ENCODE assay signal across 26 cellular contexts in the genomic region with DNA sequence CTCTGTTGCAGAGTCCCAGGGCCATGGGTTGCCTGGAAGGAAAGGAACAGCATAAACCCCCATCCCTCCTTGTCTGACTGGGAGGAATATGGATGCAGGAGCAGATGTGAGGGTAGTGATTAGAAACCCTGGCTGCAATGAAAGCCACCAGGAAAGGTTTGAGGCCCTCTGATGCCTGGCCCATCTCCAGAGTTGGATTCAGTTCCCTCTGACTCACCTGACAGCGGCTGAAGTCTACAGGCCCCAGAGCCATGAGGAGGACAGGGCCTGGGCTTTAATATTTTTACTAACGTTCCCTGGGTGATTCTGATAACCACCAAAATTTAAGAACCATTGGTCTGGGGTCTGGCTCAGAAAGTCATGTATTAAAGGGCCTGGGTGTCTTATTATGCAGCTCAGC.
"Had no signal": no experiment of that assay in that cellular context is flagged by ENCODE, and none has a peak within 500 bp of the region (broad histone marks: within the 10 kb centered on the region; RNA-seq: fewer than 3 reads in every experiment).

No MANE protein-coding gene starts in this region.

- H2AFZ ChIP-seq: parathyroid adenoma had no signal

- H3K36me3 ChIP-seq: gastrocnemius medialis, right lobe of liver, transverse colon, vagina had no signal

- H3K27me3 ChIP-seq: gastrocnemius medialis, right lobe of liver, transverse colon, vagina had no signal

- H3K27me3 Mint-ChIP-seq: effector memory CD8-positive, alpha-beta T cell; naive B cell had no signal

- H3K4me3 ChIP-seq: coronary artery, gastrocnemius medialis, lung, mucosa of descending colon, right lobe of liver, transverse colon, vagina had no signal

- H3K4me3 Mint-ChIP-seq: effector memory CD8-positive, alpha-beta T cell; mesothelial cell of epicardium; naive B cell; natural killer cell treated with Interleukin-12 subunit alpha and Interleukin-12 subunit beta and Interleukin-15 and Interleukin-18, amount 100 ng/mL, for 72 hours; neural crest cell; stimulated activated naive B cell treated with anti-CD40 and anti-IgM and Interleukin-4, amounts not matched to agents 10 μg/mL and 1 μg/mL and 100 μg/mL, for 72 hours; stimulated activated naive CD8-positive, alpha-beta T cell treated with anti-CD3 and anti-CD28 coated beads, Interleukin-15, Interleukin-2, amounts not matched to agents 100 ng/mL and 50 ng/mL, for 24 hours had no signal

- DNase-seq: dermis blood vessel endothelial cell; effector memory CD8-positive, alpha-beta T cell; erythroblast; foreskin fibroblast; gastrocnemius medialis; head of caudate nucleus; kidney; mesenchymal stem cell; mucosa of descending colon; naive B cell; right lobe of liver; small intestine; stimulated activated CD4-positive, alpha-beta T cell treated with anti-CD3 and anti-CD28 coated beads, Interleukin-15, amount 100 ng/mL, for 24 hours; stimulated activated CD4-positive, alpha-beta T cell treated with anti-CD3 and anti-CD28 coated beads, Interleukin-2, amount 100 ng/mL, for 48 hours; stimulated activated naive B cell treated with anti-CD40 and anti-IgM and Interleukin-4, amounts not matched to agents 10 μg/mL and 1 μg/mL and 100 μg/mL, for 72 hours; transverse colon had no signal

- ATAC-seq: effector memory CD8-positive, alpha-beta T cell; gastrocnemius medialis; left lobe of liver; mucosa of descending colon; right lobe of liver; stimulated activated naive B cell treated with anti-CD40 and anti-IgM and Interleukin-4, amounts not matched to agents 10 μg/mL and 1 μg/mL and 100 μg/mL, for 72 hours had no signal

- H3K27ac ChIP-seq: coronary artery, gastrocnemius medialis, parathyroid adenoma, right lobe of liver, transverse colon, vagina had no signal

- H3K4me1 ChIP-seq: parathyroid adenoma, right lobe of liver, transverse colon, vagina had no signal

- H3K9ac ChIP-seq: parathyroid adenoma had no signal

- H3K27ac Mint-ChIP-seq: effector memory CD8-positive, alpha-beta T cell; mesothelial cell of epicardium; naive B cell; natural killer cell treated with Interleukin-12 subunit alpha and Interleukin-12 subunit beta and Interleukin-15 and Interleukin-18, amount 100 ng/mL, for 72 hours; progenitor cell of endocrine pancreas; stimulated activated naive B cell treated with anti-CD40 and anti-IgM and Interleukin-4, amounts not matched to agents 10 μg/mL and 1 μg/mL and 100 μg/mL, for 72 hours; stimulated activated naive CD8-positive, alpha-beta T cell treated with anti-CD3 and anti-CD28 coated beads, Interleukin-15, Interleukin-2, amounts not matched to agents 100 ng/mL and 50 ng/mL, for 24 hours had no signal

- H3K79me2 ChIP-seq: parathyroid adenoma had no signal

- H3K9me3 ChIP-seq: gastrocnemius medialis, mucosa of descending colon, right lobe of liver, transverse colon, vagina had no signal

- H3K36me3 Mint-ChIP-seq: naive B cell; natural killer cell treated with Interleukin-12 subunit alpha and Interleukin-12 subunit beta and Interleukin-15 and Interleukin-18, amount 100 ng/mL, for 72 hours; stimulated activated naive B cell treated with anti-CD40 and anti-IgM and Interleukin-4, amounts not matched to agents 10 μg/mL and 1 μg/mL and 100 μg/mL, for 72 hours had no signal

- H3K9me3 Mint-ChIP-seq: neural crest cell had no signal

- H3K4me1 Mint-ChIP-seq: naive B cell; neural crest cell; stimulated activated naive B cell treated with anti-CD40 and anti-IgM and Interleukin-4, amounts not matched to agents 10 μg/mL and 1 μg/mL and 100 μg/mL, for 72 hours had no signal
